In genomic region chr3:127779747-127780146, GRCh38 we compare ENCODE assay signal across 9 cellular contexts. TPM values are rescaled to one million over a fixed set of nuclear protein-coding genes. Genes with fewer than 3 reads are reported as not detected.
DNase-seq lines count a peak whose midpoint lies in the region; ATAC-seq, FAIRE-seq and TF ChIP-seq lines count a peak whose summit lies in the region.
"Had no signal": no experiment of that assay in that cellular context is flagged by ENCODE, and none has a peak within 500 bp of the region (broad histone marks: within the 10 kb centered on the region; RNA-seq: fewer than 3 reads in every experiment).

No MANE protein-coding gene starts in this region.

- H3K4me3 Mint-ChIP-seq in nephron progenitor cell (no peak overlapping the region), natural killer cell (no peak overlapping the region)
- H3K4me3 Mint-ChIP-seq: T-helper 1 cell treated with Interleukin-12 subunit alpha and Interleukin-12 subunit beta and Interleukin-4 antibody, amounts not matched to agents 30 μg/mL and 1 μg/mL, for 36 hours had no signal

- H3K4me1 ChIP-seq in OCI-LY3 (ENCODE audit: low read length) (peaks cover 65% of the 10 kb centered on the region), keratinocyte (ENCODE audit: control insufficient read depth, extremely low read depth, insufficient read depth, low read length) (peaks cover 12% of the 10 kb centered on the region)

- H3K36me3 Mint-ChIP-seq in nephron progenitor cell (ENCODE audit: low read depth) (no peaks in the 10 kb centered on the region), natural killer cell (no peaks in the 10 kb centered on the region)

- H3K27me3 Mint-ChIP-seq in nephron progenitor cell (ENCODE audit: low read depth, poor library complexity) = peaks cover 18% of the 10 kb centered on the region
- H3K27me3 Mint-ChIP-seq in natural killer cell (ENCODE audit: low read depth in 2 of 2) = no peaks in the 10 kb centered on the region

- DNase-seq in GM18507 (ENCODE audit: extremely low spot score, insufficient read length, low read depth) (no peak), keratinocyte (ENCODE audit: low read depth, low spot score) (no peak), nephron progenitor cell (no peak), NCI-H1105 treated with DMSO at 0.1 percent for 48 hours (lab: John Stamatoyannopoulos, UW) (no peak), natural killer cell (no peak)

- H3K9me3 Mint-ChIP-seq in nephron progenitor cell (peaks cover 12% of the 10 kb centered on the region), natural killer cell (peaks cover 0 to 2% of the 10 kb centered on the region in 2 donors)

- H3K27me3 ChIP-seq in OCI-LY3 (ENCODE audit: low read depth, low read length) = no peaks in the 10 kb centered on the region
- H3K27me3 ChIP-seq in keratinocyte (ENCODE audit: control insufficient read depth, extremely low read depth, insufficient read depth, low read length) = no peaks in the 10 kb centered on the region

- H3K9me3 ChIP-seq in OCI-LY3 (ENCODE audit: insufficient read depth, low read length) (peaks cover 12% of the 10 kb centered on the region), keratinocyte (ENCODE audit: control insufficient read depth, low read depth, low read length) (peaks cover 10% of the 10 kb centered on the region)

- no peak overlapping the region for H3K4me3 ChIP-seq in OCI-LY3 (ENCODE audit: low read length)
- H3K4me3 ChIP-seq in keratinocyte (ENCODE audit: control insufficient read depth in 2 of 3, extremely low read depth in 1 of 3, insufficient read depth in 2 of 3, low read depth in 1 of 3, low read length in 3 of 3) = no peak overlapping the region

- peaks cover 29% of the 10 kb centered on the region for H3K4me1 Mint-ChIP-seq in nephron progenitor cell
- peaks cover 0 to 6% of the 10 kb centered on the region in 2 donors for H3K4me1 Mint-ChIP-seq in natural killer cell

- H3K79me2 ChIP-seq in OCI-LY3 (ENCODE audit: low read length) = peaks cover 61% of the 10 kb centered on the region
- H3K79me2 ChIP-seq in keratinocyte (ENCODE audit: control insufficient read depth, insufficient read depth, low read length) = peaks cover 3% of the 10 kb centered on the region

- intact Hi-C loops in natural killer cell (cut with micrococcal nuclease) = no loop called here

- no peak for TF ChIP-seq CTCF in 22Rv1 (IDR thresholded peaks at IDR 0.05)
- no peak for TF ChIP-seq CTCF in OCI-LY3 (IDR thresholded peaks at IDR 0.05; ENCODE audit: low read depth, low read length)
- TF ChIP-seq CTCF in keratinocyte (optimal IDR thresholded peaks at IDR 0.05 in 1 of 3, IDR thresholded peaks at IDR 0.05 in 1 of 3, conservative IDR thresholded peaks at IDR 0.05 in 1 of 3; ENCODE audit: extremely low read depth in 1 of 3, insufficient read depth in 2 of 3, low read length in 3 of 3) = no peak
- no peak for TF ChIP-seq CTCF in nephron progenitor cell (IDR thresholded peaks at IDR 0.05)
- TF ChIP-seq CTCF in natural killer cell (IDR thresholded peaks at IDR 0.05) = no peak

- dilution Hi-C loops in keratinocyte (cut with MboI; ENCODE audit: extremely low pct_ligation_motif_present, low sequenced_read_pairs) = no loop called here

- H2AFZ ChIP-seq in OCI-LY3 (ENCODE audit: low read depth, low read length) = no peak overlapping the region
- H2AFZ ChIP-seq in keratinocyte (ENCODE audit: control insufficient read depth, low read length) = no peak overlapping the region

- no peak overlapping the region for H3K9ac ChIP-seq in OCI-LY3 (ENCODE audit: low read length)
- no peak overlapping the region for H3K9ac ChIP-seq in keratinocyte (ENCODE audit: control insufficient read depth, extremely low read depth, insufficient read depth, low read length)

- H4K20me1 ChIP-seq in OCI-LY3 (ENCODE audit: insufficient read depth, low read length) (no peaks in the 10 kb centered on the region), keratinocyte (ENCODE audit: control insufficient read depth, extremely low read depth, insufficient read depth, low read length) (no peaks in the 10 kb centered on the region)

- H3K36me3 ChIP-seq in OCI-LY3 (replicated peaks; ENCODE audit: low read depth, low read length) (peaks cover 54% of the 10 kb centered on the region), keratinocyte (ENCODE audit: control insufficient read depth in 2 of 2, extremely low read depth in 1 of 2, insufficient read depth in 2 of 2, low read length in 2 of 2) (peaks cover 0 to 6% of the 10 kb centered on the region in 2 experiments)

- H3K27ac ChIP-seq in 22Rv1 = 0 out of 2 replicates have a peak overlapping the region, but pooled peaks have one; percentile 15
- peak overlapping the region; percentile 68 for H3K27ac ChIP-seq in OCI-LY3 (ENCODE audit: low read length)
- H3K27ac ChIP-seq in keratinocyte (ENCODE audit: control insufficient read depth, insufficient read depth, low read length) = no peak overlapping the region

- H3K9me1 ChIP-seq in keratinocyte (ENCODE audit: control insufficient read depth, extremely low read depth, insufficient read depth, low read length) = no peaks in the 10 kb centered on the region

- ATAC-seq in HG02970 (IDR thresholded peaks at IDR 0.05; ENCODE audit: low FRiP score, unreplicated experiment) (no peak), natural killer cell (no peak)

- H3K27ac Mint-ChIP-seq in nephron progenitor cell = no peak overlapping the region
- no peak overlapping the region for H3K27ac Mint-ChIP-seq in natural killer cell
- H3K27ac Mint-ChIP-seq: T-helper 1 cell treated with Interleukin-12 subunit alpha and Interleukin-12 subunit beta and Interleukin-4 antibody, amounts not matched to agents 30 μg/mL and 1 μg/mL, for 36 hours had no signal

- H3K4me2 ChIP-seq in OCI-LY3 (ENCODE audit: low read length) (peak overlapping the region; percentile 26), keratinocyte (ENCODE audit: control insufficient read depth, extremely low read depth, insufficient read depth, low read depth, low read length) (peak overlapping the region; percentile 46)

- FAIRE-seq in GM18507 (lab: Jason Lieb, UNC) = peak; percentile 78
- FAIRE-seq in keratinocyte (lab: Jason Lieb, UNC) = peak; percentile 60

RNA-seq across cellular contexts. Expression of gene MGLL, which starts 42.6 kb away (rescaled TPM):
- polyA plus RNA-seq in keratinocyte = 13.4 to 34.2 TPM (median 17.8 TPM) in 3 replicates
- 19.3 TPM for polyA plus RNA-seq in keratinocyte (2011; ENCODE audit: low read depth)
- polyA plus RNA-seq in keratinocyte (2011; cell fraction: cytosol; rRNA removed) = 16.9 and 24.8 TPM in 2 replicates
- 12.6 and 17.6 TPM in 2 replicates for polyA plus RNA-seq in keratinocyte (2011; cell fraction: nucleus; rRNA removed)
- polyA plus RNA-seq in keratinocyte (2012; ENCODE audit: low replicate concordance) = 29.2 and 40.4 TPM in 2 replicates
- polyA minus RNA-seq in keratinocyte = 17.5 to 81.4 TPM (median 21.8 TPM) in 3 replicates
- polyA minus RNA-seq in keratinocyte (2011; cell fraction: cytosol; rRNA and poly(A)+ RNA removed) = 23.8 TPM
- polyA minus RNA-seq in keratinocyte (2011; cell fraction: nucleus; rRNA and poly(A)+ RNA removed) = 12.9 and 15.9 TPM in 2 replicates
- 1 to 10 TPM; 2.7 to 4.6 (median 3.0) TPM for total RNA-seq in natural killer cell
